In genomic region chr11:115676206-115676605, GRCh38 we compare ENCODE assay signal across 1 cellular context.
TF ChIP-seq lines count a peak whose summit lies in the region.

No MANE protein-coding gene starts in this region.

TF ChIP-seq in WTC11, 78 proteins besides CTCF, POLR2A, EP300 and RAD21 (continued from another document):
- TF ChIP-seq FOXP4 (CRISPR knock-in tag; IDR thresholded peaks at IDR 0.05), result no peak
- no peak for TF ChIP-seq JUN (CRISPR knock-in tag; IDR thresholded peaks at IDR 0.05)
- no peak for TF ChIP-seq ZSCAN18 (CRISPR knock-in tag; IDR thresholded peaks at IDR 0.05)
- no peak for TF ChIP-seq NFATC4 (CRISPR knock-in tag; IDR thresholded peaks at IDR 0.05)
- no peak for TF ChIP-seq AR (CRISPR knock-in tag; IDR thresholded peaks at IDR 0.05)
- no peak for TF ChIP-seq USF2 (CRISPR knock-in tag; IDR thresholded peaks at IDR 0.05)
- TF ChIP-seq OVOL2 (CRISPR knock-in tag; IDR thresholded peaks at IDR 0.05; ENCODE audit: borderline replicate concordance), result no peak
- TF ChIP-seq MLX (CRISPR knock-in tag; IDR thresholded peaks at IDR 0.05), result no peak
